Comparison of ENCODE assay signal across 22 cellular contexts in the genomic region with DNA sequence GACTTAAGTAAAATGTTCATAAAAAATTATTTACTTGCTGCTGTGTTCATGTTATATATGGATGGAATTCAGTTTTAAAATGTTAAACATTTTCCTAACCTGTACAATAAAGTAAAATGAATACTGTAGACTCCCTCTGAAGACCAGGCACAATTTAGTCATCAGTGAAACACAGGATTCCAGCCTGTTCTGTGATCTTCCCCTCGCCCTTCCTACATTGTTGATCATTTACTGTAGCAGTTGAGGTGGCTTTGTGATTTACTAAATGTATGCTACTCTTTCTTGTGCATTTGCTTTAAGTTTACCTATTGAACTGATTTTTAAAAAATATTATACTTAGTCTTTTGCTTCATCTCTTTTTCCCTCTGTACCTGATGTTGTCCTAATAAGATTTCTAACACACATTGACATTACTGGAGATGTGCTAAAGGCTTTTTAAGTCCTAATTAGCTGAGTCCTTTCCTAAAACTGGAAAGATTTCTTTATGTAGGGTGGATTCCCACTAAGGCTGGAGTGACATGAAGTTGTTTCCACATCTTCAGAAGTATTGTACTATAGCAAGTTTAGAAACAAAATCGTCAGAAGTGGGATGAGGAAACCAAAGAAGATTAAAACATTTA. TPM values are rescaled to one million over a fixed set of nuclear protein-coding genes. Genes with fewer than 3 reads are reported as not detected.
DNase-seq lines count a peak whose midpoint lies in the region; ATAC-seq, FAIRE-seq and TF ChIP-seq lines count a peak whose summit lies in the region.
"Had no signal": no experiment of that assay in that cellular context is flagged by ENCODE, and none has a peak within 500 bp of the region (broad histone marks: within the 10 kb centered on the region; RNA-seq: fewer than 3 reads in every experiment).

No MANE protein-coding gene starts in this region.

- H2BK20ac ChIP-seq in IMR-90 (ENCODE audit: low read depth, low read length) = no peak overlapping the region

- intact Hi-C loops in HepG2 (cut with micrococcal nuclease; ENCODE audit: unreplicated experiment) = loop anchor here (2.0 kb wide), 1 partner anchor 38 kb away; a partner anchor contains a TSS
- intact Hi-C loops in right lobe of liver (cut with DNase I) = no loop called here
- intact Hi-C loops in IMR-90 (cut with micrococcal nuclease) = no loop called here

- H4K20me1 ChIP-seq in HepG2 (ENCODE audit: insufficient read depth, low read length) (no peaks in the 10 kb centered on the region), IMR-90 (ENCODE audit: insufficient read depth, low read length) (no peaks in the 10 kb centered on the region), hepatocyte (ENCODE audit: insufficient read depth, poor library complexity, severe bottlenecking) (no peaks in the 10 kb centered on the region)
- H4K20me1 ChIP-seq: BLaER1 treated with 17β-estradiol and CSF1 and Interleukin-3, amounts not matched to agents 10 nM and 100 nM had no signal

- no peak overlapping the region for H4K5ac ChIP-seq in IMR-90 (ENCODE audit: low read depth, low read length)

- no peaks in the 10 kb centered on the region for H3K9me3 ChIP-seq in HepG2 (ENCODE audit: low read length)
- H3K9me3 ChIP-seq in right lobe of liver = no peaks in the 10 kb centered on the region
- no peaks in the 10 kb centered on the region for H3K9me3 ChIP-seq in IMR-90 (ENCODE audit: control insufficient read depth, insufficient read depth, low read length)
- no peaks in the 10 kb centered on the region for H3K9me3 ChIP-seq in hepatocyte (ENCODE audit: low read depth)
- H3K9me3 ChIP-seq: A549; BLaER1 treated with 17β-estradiol and CSF1 and Interleukin-3, amounts not matched to agents 10 nM and 100 nM; Caco-2 had no signal

- H2BK5ac ChIP-seq in IMR-90 (ENCODE audit: low read depth, low read length, poor library complexity, severe bottlenecking) = no peak overlapping the region

- H2BK15ac ChIP-seq in IMR-90 (ENCODE audit: low read depth, low read length) = no peak overlapping the region

- peak overlapping the region; percentile 67 for H3K4me2 ChIP-seq in HepG2 (ENCODE audit: low read depth, low read length)
- no peak overlapping the region for H3K4me2 ChIP-seq in IMR-90 (ENCODE audit: low read depth, low read length)
- no peak overlapping the region for H3K4me2 ChIP-seq in hepatocyte
- H3K4me2 ChIP-seq: A549; BLaER1 treated with 17β-estradiol and CSF1 and Interleukin-3, amounts not matched to agents 10 nM and 100 nM had no signal

- H3K27me3 ChIP-seq in HepG2 (ENCODE audit: control insufficient read depth in 1 of 2, insufficient read depth in 2 of 2, low read length in 2 of 2) = no peaks in the 10 kb centered on the region
- no peaks in the 10 kb centered on the region for H3K27me3 ChIP-seq in right lobe of liver
- H3K27me3 ChIP-seq in IMR-90 (ENCODE audit: control insufficient read depth, insufficient read depth, low read length) = no peaks in the 10 kb centered on the region
- no peaks in the 10 kb centered on the region for H3K27me3 ChIP-seq in hepatocyte
- H3K27me3 ChIP-seq: BLaER1 treated with 17β-estradiol and CSF1 and Interleukin-3, amounts not matched to agents 10 nM and 100 nM had no signal

- ATAC-seq in HepG2 = peak; percentile 82
- ATAC-seq in right lobe of liver = no peak
- ATAC-seq in IMR-90 (ENCODE audit: low read depth) = no peak
- ATAC-seq: A549; CD8-positive, alpha-beta T cell had no signal

- H3K9me2 ChIP-seq in hepatocyte (replicated peaks; ENCODE audit: insufficient read depth) = no peaks in the 10 kb centered on the region

- H4K8ac ChIP-seq in IMR-90 (ENCODE audit: low read depth in 2 of 2, low read length in 2 of 2) = no peak overlapping the region

- H3K36me3 ChIP-seq in HepG2 (replicated peaks in 1 of 2; ENCODE audit: control insufficient read depth in 1 of 2, insufficient read depth in 2 of 2, low read length in 2 of 2) = peaks cover 4 to 29% of the 10 kb centered on the region in 2 experiments
- peaks cover 4 to 23% (median 4%) of the 10 kb centered on the region in 4 donors for H3K36me3 ChIP-seq in right lobe of liver
- H3K36me3 ChIP-seq in IMR-90 (ENCODE audit: control insufficient read depth, insufficient read depth, low read length) = peaks cover 8% of the 10 kb centered on the region
- no peaks in the 10 kb centered on the region for H3K36me3 ChIP-seq in hepatocyte (replicated peaks; ENCODE audit: insufficient read depth, low read depth)

- in situ Hi-C loops in HepG2 (cut with HindIII; ENCODE audit: extremely low pct_ligation_motif_present, low pct_unique_long_range_greater_than_20kb) = no loop called here
- in situ Hi-C loops in IMR-90 (cut with MboI; ENCODE audit: low sequenced_read_pairs) = no loop called here

- H3K4me3 ChIP-seq in HepG2 (replicated peaks in 1 of 3; ENCODE audit: insufficient read depth in 1 of 3, low read depth in 2 of 3, low read length in 3 of 3) (peak overlapping the region in 2 of 3 experiments; percentile 6 to 19; a peak in 1 of 6 replicates), right lobe of liver (no peak overlapping the region), IMR-90 (ENCODE audit: insufficient read depth, low read depth, low read length) (no peak overlapping the region), hepatocyte (no peak overlapping the region)
- H3K4me3 ChIP-seq: A549; BLaER1 treated with 17β-estradiol and CSF1 and Interleukin-3, amounts not matched to agents 10 nM and 100 nM; GM12878 had no signal

- no peak overlapping the region for H3K18ac ChIP-seq in IMR-90 (ENCODE audit: low read depth, low read length)

- WGBS in HepG2 (ENCODE audit: low lambda C conversion rate) = 18% methylated on average over 2 of the region's 2 CpGs
- 60% methylated on average over 2 of the region's 2 CpGs for WGBS in right lobe of liver (ENCODE audit: insufficient coverage, low coverage, low lambda C conversion rate, missing lambda C conversion rate)
- WGBS in IMR-90 (ENCODE audit: extremely low coverage in 2 of 2, insufficient read length in 1 of 2), 2 experiments = no CpG with 5 or more reads among the region's 2 CpGs
- WGBS in hepatocyte (ENCODE audit: low lambda C conversion rate, missing lambda C conversion rate) = 82% methylated on average over 2 of the region's 2 CpGs

- no peak overlapping the region for H3K4ac ChIP-seq in IMR-90 (ENCODE audit: low read depth, low read length)

- CTCF ChIA-PET in HepG2 (lab: Yijun Ruan, JAX; ENCODE audit: low intra/inter-chr PET ratio, low total read pairs) = no interaction called here
- CTCF ChIA-PET in IMR-90 (lab: Yijun Ruan, JAX) = no interaction called here
- CTCF ChIA-PET in GM10248 (lab: Yijun Ruan, JAX) = interaction anchor here (1.2 kb wide), 1 partner anchor 11 kb away, joined by 3 read pairs; no protein-coding TSS in a partner anchor

- TF ChIP-seq POLR2A in HepG2 (IDR thresholded peaks at IDR 0.05; ENCODE audit: insufficient read depth in 1 of 2, low read depth in 2 of 2, low read length in 2 of 2) (no peak), right lobe of liver (IDR thresholded peaks at IDR 0.05) (no peak), IMR-90 (IDR thresholded peaks at IDR 0.05; ENCODE audit: low read depth, low read length) (no peak)

- no peak for FAIRE-seq in HepG2 (lab: Jason Lieb, UNC)
- FAIRE-seq: A549, D721Med, G401.6, GM12878, GM12892, GM18507 had no signal

- H2BK120ac ChIP-seq in IMR-90 (ENCODE audit: low read depth, low read length) = no peak overlapping the region

- no peak for TF ChIP-seq EP300 in HepG2 (IDR thresholded peaks at IDR 0.05; ENCODE audit: low read depth in 2 of 2, low read length in 2 of 2)
- TF ChIP-seq EP300 in HepG2 (CRISPR knock-in tag; IDR thresholded peaks at IDR 0.05; ENCODE audit: borderline replicate concordance) = no peak

- H3K14ac ChIP-seq in IMR-90 (replicated peaks; ENCODE audit: low read depth, low read length) = no peak overlapping the region

- no peak overlapping the region for H3K56ac ChIP-seq in IMR-90 (ENCODE audit: extremely low read depth, insufficient read depth, low read length)

- BruUV-seq in HepG2 (replicated peaks; lab: Mats Ljungman, UMichigan) = no TSS peak
- BruUV-seq in IMR-90 (replicated peaks; lab: Mats Ljungman, UMichigan) = no TSS peak

- dilution Hi-C loops in IMR-90 (cut with HindIII; ENCODE audit: low sequenced_read_pairs, unreplicated experiment) = no loop called here

- H3K4me1 ChIP-seq in HepG2 (ENCODE audit: insufficient read depth, low read length) (peaks cover 49% of the 10 kb centered on the region), right lobe of liver (peaks cover 0 to 11% (median 0%) of the 10 kb centered on the region in 4 donors), IMR-90 (ENCODE audit: control insufficient read depth, insufficient read depth, low read length) (no peaks in the 10 kb centered on the region), hepatocyte (ENCODE audit: insufficient read depth) (no peaks in the 10 kb centered on the region)
- H3K4me1 ChIP-seq: A549 had no signal

- POLR2A ChIA-PET in HepG2 (lab: Yijun Ruan, JAX) = interaction anchor here (0.9 to 2.3 kb wide), 3 partner anchors 24 to 55 kb away, joined by 4 to 18 read pairs (median 10); a partner anchor contains a TSS
- POLR2A ChIA-PET in IMR-90 (lab: Charles Lee; ENCODE audit: unreplicated experiment) = no interaction called here
- POLR2A ChIA-PET in GM10248 (lab: Yijun Ruan, JAX) = no interaction called here

- H2AK9ac ChIP-seq in IMR-90 (replicated peaks; ENCODE audit: low read depth, low read length, poor library complexity) = no peak overlapping the region

- no peak for TF ChIP-seq RAD21 in HepG2 (CRISPR knock-in tag; IDR thresholded peaks at IDR 0.05)
- no peak for TF ChIP-seq RAD21 in IMR-90 (IDR thresholded peaks at IDR 0.05; ENCODE audit: low read length)

- DNase-seq in HepG2 (ENCODE audit: low spot score) (peak; percentile 45), right lobe of liver (no peak), IMR-90 (no peak), hepatocyte (ENCODE audit: low spot score) (no peak), GM10248 (ENCODE audit: extremely low spot score) (no peak), NCI-H1048 (lab: John Stamatoyannopoulos, UW) (no peak)
- DNase-seq: AML-193; Calu3; CD4-positive, alpha-beta T cell; CD8-positive, alpha-beta T cell; DMS79 treated with DMSO at 0.1 percent for 48 hours; GF-D8 had no signal

- 0 out of 2 replicates have a peak overlapping the region, but pooled peaks have one; percentile 16 for H3K23ac ChIP-seq in IMR-90 (ENCODE audit: low read depth, low read length)

- no peaks in the 10 kb centered on the region; the same call in 1 of the 2 replicates for H3K9me1 ChIP-seq in IMR-90 (ENCODE audit: insufficient read depth, low read length)

- H3K79me2 ChIP-seq in HepG2 (ENCODE audit: insufficient read depth, low read length) = peaks cover 21% of the 10 kb centered on the region
- peaks cover 11% of the 10 kb centered on the region for H3K79me2 ChIP-seq in hepatocyte

- H4K91ac ChIP-seq in IMR-90 (ENCODE audit: insufficient read depth, low read depth, low read length) = no peak overlapping the region

- H3K9ac ChIP-seq in HepG2 (ENCODE audit: insufficient read depth, low read depth, low read length) (peak overlapping the region; percentile 36), IMR-90 (ENCODE audit: low read depth, low read length) (no peak overlapping the region)
- H3K9ac ChIP-seq: BLaER1 treated with 17β-estradiol and CSF1 and Interleukin-3, amounts not matched to agents 10 nM and 100 nM had no signal

- H3K27ac ChIP-seq in HepG2 (ENCODE audit: extremely low read length, insufficient read depth, low read length) (peak overlapping the region; percentile 86), right lobe of liver (no peak overlapping the region), IMR-90 (ENCODE audit: insufficient read depth, low read length) (no peak overlapping the region), hepatocyte (peak overlapping the region; percentile 52)
- H3K27ac ChIP-seq: 22Rv1; A549; BLaER1 treated with 17β-estradiol and CSF1 and Interleukin-3, amounts not matched to agents 10 nM and 100 nM; C4-2B had no signal

- H2AFZ ChIP-seq in HepG2 (ENCODE audit: low read length) (no peak overlapping the region), IMR-90 (replicated peaks; ENCODE audit: low read length, poor library complexity) (no peak overlapping the region), hepatocyte (no peak overlapping the region)

- peaks cover 2 to 11% of the 10 kb centered on the region in 2 experiments; a peak in 2 of 4 replicates for H3K79me1 ChIP-seq in IMR-90 (ENCODE audit: low read depth in 1 of 2, low read length in 2 of 2)

- TF ChIP-seq CTCF in HepG2 (CRISPR knock-in tag; IDR thresholded peaks at IDR 0.05) (no peak), right lobe of liver (IDR thresholded peaks at IDR 0.05) (no peak), IMR-90 (conservative IDR thresholded peaks at IDR 0.05; ENCODE audit: low read depth, low read length) (no peak), hepatocyte (IDR thresholded peaks at IDR 0.05; ENCODE audit: poor library complexity) (no peak), GM10248 (IDR thresholded peaks at IDR 0.05; ENCODE audit: control extremely low read depth, extremely low read depth, low read depth, missing control alignments) (no peak)

- H2AK5ac ChIP-seq in IMR-90 (ENCODE audit: low read depth, low read length) = no peak overlapping the region

RNA-seq across cellular contexts. Expression of a gene that starts 38.1 kb away (rescaled TPM):
- total RNA-seq in HepG2 (2016; rRNA removed; fragmentation: Illumina TruSeq; extraction: Trizol) = 66.0 and 95.1 TPM in 2 replicates
- 200 and 220 TPM in 2 replicates for total RNA-seq in HepG2 (2016; cell fraction: cytosol; rRNA removed; fragmentation: Illumina TruSeq; extraction: Trizol; ENCODE audit: low read depth)
- total RNA-seq in HepG2 (2016; cell fraction: insoluble cytoplasmic fraction; rRNA removed; fragmentation: Illumina TruSeq; extraction: Trizol) = 58.0 and 93.2 TPM in 2 replicates
- 88.4 and 98.7 TPM in 2 replicates for total RNA-seq in HepG2 (2016; cell fraction: membrane; rRNA removed; fragmentation: Illumina TruSeq; extraction: Trizol)
- total RNA-seq in HepG2 (2016; cell fraction: nucleus; rRNA removed; fragmentation: Illumina TruSeq; extraction: Trizol) = 84.8 and 101 TPM in 2 replicates
- 62.4 and 80.8 TPM in 2 replicates for polyA plus RNA-seq in HepG2 (2011; rRNA removed)
- polyA plus RNA-seq in HepG2 (2011; cell fraction: cytosol; rRNA removed) = 25.3 and 40.2 TPM in 2 replicates
- polyA plus RNA-seq in HepG2 (2011; cell fraction: nucleus; rRNA removed) = 78.9 and 86.4 TPM in 2 replicates
- polyA plus RNA-seq in HepG2 (2012) = 46.4 and 75.5 TPM in 2 replicates
- 9.5 and 12.2 TPM in 2 replicates for polyA plus RNA-seq in HepG2 (2016; cell fraction: cytosol; fragmentation: Illumina TruSeq; extraction: Trizol; ENCODE audit: low read depth)
- polyA plus RNA-seq in HepG2 (2016; cell fraction: insoluble cytoplasmic fraction; fragmentation: Illumina TruSeq; extraction: Trizol; ENCODE audit: low read depth) = 93.2 and 94.4 TPM in 2 replicates
- polyA plus RNA-seq in HepG2 (2016; cell fraction: membrane; fragmentation: Illumina TruSeq; extraction: Trizol; ENCODE audit: low read depth) = 31.8 and 34.3 TPM in 2 replicates
- polyA plus RNA-seq in HepG2 (2016; cell fraction: nucleus; fragmentation: Illumina TruSeq; extraction: Trizol; ENCODE audit: insufficient read depth, low read depth) = 81.2 and 89.2 TPM in 2 replicates
- polyA minus RNA-seq in HepG2 (2011; rRNA and poly(A)+ RNA removed; ENCODE audit: low replicate concordance) = 88.9 and 99.3 TPM in 2 replicates
- polyA minus RNA-seq in HepG2 (2011; cell fraction: cytosol; rRNA and poly(A)+ RNA removed) = 53.6 and 56.7 TPM in 2 replicates
- polyA minus RNA-seq in HepG2 (2011; cell fraction: nucleus; rRNA and poly(A)+ RNA removed) = 321 and 334 TPM in 2 replicates
- total RNA-seq in right lobe of liver = 10 to 100 TPM; 28.9 to 45.3 (median 35.4) TPM
- total RNA-seq in IMR-90 (2012; rRNA removed) = 58.6 and 60.0 TPM in 2 replicates
- 20.7 and 24.2 TPM in 2 replicates for polyA plus RNA-seq in IMR-90 (2012; rRNA removed)
- polyA plus RNA-seq in IMR-90 (2012; cell fraction: cytosol; rRNA removed) = 7.6 and 10.9 TPM in 2 replicates
- polyA plus RNA-seq in IMR-90 (2012; cell fraction: nucleus; rRNA removed; ENCODE audit: low replicate concordance) = 7.4 and 55.9 TPM in 2 replicates
- 71.7 and 79.4 TPM in 2 replicates for total RNA-seq in hepatocyte
- 28.7 and 29.3 TPM in 2 replicates for polyA plus RNA-seq in hepatocyte

RNA-seq across cellular contexts. Expression of a gene that starts 38.3 kb away (rescaled TPM):
- 43.7 and 74.5 TPM in 2 replicates for total RNA-seq in HepG2 (2016; rRNA removed; fragmentation: Illumina TruSeq; extraction: Trizol)
- 10.6 and 11.3 TPM in 2 replicates for total RNA-seq in HepG2 (2016; cell fraction: cytosol; rRNA removed; fragmentation: Illumina TruSeq; extraction: Trizol; ENCODE audit: low read depth)
- 41.6 and 78.2 TPM in 2 replicates for total RNA-seq in HepG2 (2016; cell fraction: insoluble cytoplasmic fraction; rRNA removed; fragmentation: Illumina TruSeq; extraction: Trizol)
- total RNA-seq in HepG2 (2016; cell fraction: membrane; rRNA removed; fragmentation: Illumina TruSeq; extraction: Trizol) = 28.3 and 33.2 TPM in 2 replicates
- 99.8 and 112 TPM in 2 replicates for total RNA-seq in HepG2 (2016; cell fraction: nucleus; rRNA removed; fragmentation: Illumina TruSeq; extraction: Trizol)
- polyA plus RNA-seq in HepG2 (2011; rRNA removed) = 129 and 150 TPM in 2 replicates
- 61.2 and 97.7 TPM in 2 replicates for polyA plus RNA-seq in HepG2 (2011; cell fraction: cytosol; rRNA removed)
- 18.9 and 25.5 TPM in 2 replicates for polyA plus RNA-seq in HepG2 (2011; cell fraction: nucleus; rRNA removed)
- 74.2 and 93.9 TPM in 2 replicates for polyA plus RNA-seq in HepG2 (2012)
- polyA plus RNA-seq in HepG2 (2016; cell fraction: cytosol; fragmentation: Illumina TruSeq; extraction: Trizol; ENCODE audit: low read depth) = 14.2 and 16.6 TPM in 2 replicates
- 46.8 and 47.5 TPM in 2 replicates for polyA plus RNA-seq in HepG2 (2016; cell fraction: insoluble cytoplasmic fraction; fragmentation: Illumina TruSeq; extraction: Trizol; ENCODE audit: low read depth)
- polyA plus RNA-seq in HepG2 (2016; cell fraction: membrane; fragmentation: Illumina TruSeq; extraction: Trizol; ENCODE audit: low read depth) = 26.3 and 29.6 TPM in 2 replicates
- 109 and 116 TPM in 2 replicates for polyA plus RNA-seq in HepG2 (2016; cell fraction: nucleus; fragmentation: Illumina TruSeq; extraction: Trizol; ENCODE audit: insufficient read depth, low read depth)
- 21.2 and 34.6 TPM in 2 replicates for polyA minus RNA-seq in HepG2 (2011; rRNA and poly(A)+ RNA removed; ENCODE audit: low replicate concordance)
- polyA minus RNA-seq in HepG2 (2011; cell fraction: cytosol; rRNA and poly(A)+ RNA removed) = 38.5 and 42.1 TPM in 2 replicates
- polyA minus RNA-seq in HepG2 (2011; cell fraction: nucleus; rRNA and poly(A)+ RNA removed) = 93.2 and 115 TPM in 2 replicates
- 10 to 100 TPM; 29.9 to 43.8 (median 39.2) TPM for total RNA-seq in right lobe of liver
- total RNA-seq in IMR-90 (2012; rRNA removed) = 57.5 and 60.4 TPM in 2 replicates
- 48.2 and 54.3 TPM in 2 replicates for polyA plus RNA-seq in IMR-90 (2012; rRNA removed)
- polyA plus RNA-seq in IMR-90 (2012; cell fraction: cytosol; rRNA removed) = 10.5 and 11.9 TPM in 2 replicates
- polyA plus RNA-seq in IMR-90 (2012; cell fraction: nucleus; rRNA removed; ENCODE audit: low replicate concordance) = 2.3 and 29.2 TPM in 2 replicates
- 78.3 and 87.8 TPM in 2 replicates for total RNA-seq in hepatocyte
- 86.4 and 91.4 TPM in 2 replicates for polyA plus RNA-seq in hepatocyte

Comparison
In these comparisons a context has a peak if more than half of its experiments do, and no peak if none do; other contexts are left out.
1. H3K27ac ChIP-seq: peak in HepG2 (single experiment) and hepatocyte (single experiment); none in right lobe of liver (0 of 3) and IMR-90 (single experiment).
2. H3K4me3 ChIP-seq: peak in HepG2 (2 of 3); none in right lobe of liver (0 of 3), IMR-90 (single experiment) and hepatocyte (single experiment).